Comparison of ENCODE assay signal across 15 cellular contexts in genomic region chr12:6921996-6922935, GRCh38. TPM values are rescaled to one million over a fixed set of nuclear protein-coding genes. Genes with fewer than 3 reads are reported as not detected.
A peak's percentile ranks its signal among the peaks of the same experiment; 100 is the strongest.
DNase-seq lines count a peak whose midpoint lies in the region; ATAC-seq and TF ChIP-seq lines count a peak whose summit lies in the region.
"Had no signal": no experiment of that assay in that cellular context is flagged by ENCODE, and none has a peak within 500 bp of the region (broad histone marks: within the 10 kb centered on the region; RNA-seq: fewer than 3 reads in every experiment).

No MANE protein-coding gene starts in this region.

- no peak overlapping the region for H3K18ac ChIP-seq in neuronal stem cell (ENCODE audit: low read length)

- H2BK15ac ChIP-seq in neuronal stem cell (ENCODE audit: low read length), result no peak overlapping the region

- H4K8ac ChIP-seq in neuronal stem cell (ENCODE audit: low read depth, low read length), result no peak overlapping the region

- no peak overlapping the region for H3K9ac ChIP-seq in neuronal stem cell (ENCODE audit: low read depth, low read length, poor library complexity)

- no peak overlapping the region for H2BK120ac ChIP-seq in neuronal stem cell (ENCODE audit: low read depth, low read length)

- no peak overlapping the region for H3K23ac ChIP-seq in neuronal stem cell (ENCODE audit: low read depth, low read length, poor library complexity)

- TF ChIP-seq CTCF in omental fat pad (IDR thresholded peaks at IDR 0.05), result no peak

- no peaks in the 10 kb centered on the region for H3K27me3 Mint-ChIP-seq in stimulated activated naive CD8-positive, alpha-beta T cell treated with anti-CD3 and anti-CD28 coated beads, Interleukin-15, Interleukin-2, amounts not matched to agents 100 ng/mL and 50 ng/mL, for 24 hours

- H3K9me3 Mint-ChIP-seq in stimulated activated naive CD8-positive, alpha-beta T cell treated with anti-CD3 and anti-CD28 coated beads, Interleukin-15, Interleukin-2, amounts not matched to agents 100 ng/mL and 50 ng/mL, for 24 hours, result no peaks in the 10 kb centered on the region
- H3K9me3 Mint-ChIP-seq: mesothelial cell of epicardium had no signal

- ATAC-seq in stimulated activated naive CD8-positive, alpha-beta T cell treated with anti-CD3 and anti-CD28 coated beads, Interleukin-15, Interleukin-2, amounts not matched to agents 100 U/mL and 50 U/mL, for 24 hours, result no peak
- no peak for ATAC-seq in omental fat pad (ENCODE audit: low FRiP score)
- ATAC-seq: esophagus mucosa, right cardiac atrium had no signal

- H3K27me3 ChIP-seq in neuronal stem cell (ENCODE audit: control insufficient read depth in 3 of 3, insufficient read depth in 3 of 3, low read depth in 1 of 3, low read length in 3 of 3), result no peaks in the 10 kb centered on the region

- no peak overlapping the region for H3K4me3 Mint-ChIP-seq in stimulated activated naive CD8-positive, alpha-beta T cell treated with anti-CD3 and anti-CD28 coated beads, Interleukin-15, Interleukin-2, amounts not matched to agents 100 ng/mL and 50 ng/mL, for 24 hours
- H3K4me3 Mint-ChIP-seq: mesothelial cell of epicardium had no signal

- H3K79me1 ChIP-seq in neuronal stem cell (ENCODE audit: low read depth, low read length), result no peaks in the 10 kb centered on the region

- no peak overlapping the region for H2AK5ac ChIP-seq in neuronal stem cell (ENCODE audit: low read depth, low read length)

- H3K14ac ChIP-seq in neuronal stem cell (ENCODE audit: low read length), result no peak overlapping the region

- peaks cover 29% of the 10 kb centered on the region for H3K36me3 Mint-ChIP-seq in stimulated activated naive CD8-positive, alpha-beta T cell treated with anti-CD3 and anti-CD28 coated beads, Interleukin-15, Interleukin-2, amounts not matched to agents 100 ng/mL and 50 ng/mL, for 24 hours (ENCODE audit: low read depth)

- H2BK12ac ChIP-seq in neuronal stem cell (ENCODE audit: low read length), result no peak overlapping the region

- H3K4me1 ChIP-seq in neuronal stem cell (ENCODE audit: control insufficient read depth in 2 of 2, insufficient read depth in 1 of 2, low read depth in 1 of 2, low read length in 2 of 2), result peaks cover 18 to 38% of the 10 kb centered on the region in 2 donors

- H3K4ac ChIP-seq in neuronal stem cell (ENCODE audit: low read length), result no peak overlapping the region

- no peak overlapping the region for H3K27ac ChIP-seq in neuronal stem cell (replicated peaks; ENCODE audit: low read length)

- no peaks in the 10 kb centered on the region for H3K9me3 ChIP-seq in neuronal stem cell (replicated peaks in 1 of 2; ENCODE audit: control insufficient read depth in 2 of 2, insufficient read depth in 1 of 2, low read depth in 1 of 2, low read length in 2 of 2)

- H3K36me3 ChIP-seq in neuronal stem cell (replicated peaks in 1 of 2; ENCODE audit: control insufficient read depth in 2 of 2, insufficient read depth in 2 of 2, low read length in 2 of 2), result peaks cover 32 to 41% of the 10 kb centered on the region in 2 donors

- H3K4me1 Mint-ChIP-seq in stimulated activated naive CD8-positive, alpha-beta T cell treated with anti-CD3 and anti-CD28 coated beads, Interleukin-15, Interleukin-2, amounts not matched to agents 100 ng/mL and 50 ng/mL, for 24 hours (ENCODE audit: low read depth), result peaks cover 56% of the 10 kb centered on the region

- no peak for DNase-seq in stimulated activated naive CD8-positive, alpha-beta T cell treated with anti-CD3 and anti-CD28 coated beads, Interleukin-15, Interleukin-2, amounts not matched to agents 100 U/mL and 50 U/mL, for 24 hours
- DNase-seq in NAMALWA (ENCODE audit: low spot score) (peak; percentile 58), kidney tubule cell (ENCODE audit: low spot score) (peak; percentile 69), middle frontal gyrus (ENCODE audit: extremely low spot score, low spot score) (no peak), neuronal stem cell (ENCODE audit: low spot score) (no peak), omental fat pad (ENCODE audit: low spot score) (no peak)
- DNase-seq in activated CD4-positive, CD25-positive, alpha-beta regulatory T cell treated with anti-CD3 and anti-CD28 coated beads, Interleukin-2, amount 50 U/mL, for 72 hours, result no peak
- DNase-seq: central memory CD4-positive, alpha-beta T cell; GOT3; NCI-H2107 had no signal

- no peak overlapping the region for H3K4me2 ChIP-seq in neuronal stem cell (ENCODE audit: insufficient read depth, low read length, poor library complexity, severe bottlenecking)

- H3K27ac Mint-ChIP-seq in stimulated activated naive CD8-positive, alpha-beta T cell treated with anti-CD3 and anti-CD28 coated beads, Interleukin-15, Interleukin-2, amounts not matched to agents 100 ng/mL and 50 ng/mL, for 24 hours, result peak overlapping the region; percentile 28
- H3K27ac Mint-ChIP-seq: mesothelial cell of epicardium had no signal

- H3K4me3 ChIP-seq in neuronal stem cell (ENCODE audit: low read length in 2 of 2), result no peak overlapping the region

- no peak overlapping the region for H2BK5ac ChIP-seq in neuronal stem cell (ENCODE audit: low read length)

- no CpG with 5 or more reads among the region's 9 CpGs for WGBS in neuronal stem cell (ENCODE audit: extremely low coverage in 2 of 2, insufficient read length in 2 of 2, insufficient replicate concordance in 1 of 2), 2 donors

- H2AFZ ChIP-seq in neuronal stem cell (ENCODE audit: low read length), result no peak overlapping the region

- no peak overlapping the region for H4K91ac ChIP-seq in neuronal stem cell (ENCODE audit: low read depth, low read length, poor library complexity)

RNA-seq across cellular contexts. Expression of gene ATN1, which starts 5.5 kb away (rescaled TPM):
- 114 TPM for polyA plus RNA-seq in neuronal stem cell (2013, experiment 1 of 2)
- polyA plus RNA-seq in neuronal stem cell (2013, experiment 2 of 2), result 113 TPM
- 10 to 100 TPM; 46.2 to 93.5 (median 59.4) TPM for total RNA-seq in omental fat pad

RNA-seq across cellular contexts. Expression of gene ENO2, which starts 7.9 kb away (rescaled TPM):
- 105 TPM for polyA plus RNA-seq in neuronal stem cell (2013, experiment 1 of 2)
- polyA plus RNA-seq in neuronal stem cell (2013, experiment 2 of 2), result 101 TPM
- total RNA-seq in omental fat pad, result 10 to 100 TPM in 1 of 4 donors, 1 to 10 TPM in 3; 3.5 to 14.3 (median 5.2) TPM

RNA-seq across cellular contexts. Expression of gene LRRC23, which starts 17.6 kb away (rescaled TPM):
- polyA plus RNA-seq in neuronal stem cell (2013, experiment 1 of 2), result 7.7 TPM
- 7.3 TPM for polyA plus RNA-seq in neuronal stem cell (2013, experiment 2 of 2)
- total RNA-seq in omental fat pad, result 10 to 100 TPM in 1 of 4 donors, 1 to 10 TPM in 3; 6.2 to 12.1 (median 7.4) TPM

RNA-seq across cellular contexts. Expression of gene RNU7-1, which starts 21.4 kb away (rescaled TPM):
- not detected for polyA plus RNA-seq in neuronal stem cell (2013, experiment 1 of 2)
- polyA plus RNA-seq in neuronal stem cell (2013, experiment 2 of 2), result not detected
- total RNA-seq in omental fat pad, result not detected
- total RNA-seq: esophagus mucosa, G401, mesothelial cell of epicardium, right cardiac atrium had no signal
- polyA plus RNA-seq: right cardiac atrium had no signal

RNA-seq across cellular contexts. Expression of gene C12orf57, which starts 21.6 kb away (rescaled TPM):
- polyA plus RNA-seq in neuronal stem cell (2013, experiment 1 of 2), result 511 TPM
- 489 TPM for polyA plus RNA-seq in neuronal stem cell (2013, experiment 2 of 2)
- total RNA-seq in omental fat pad, result 100 to 1,000 TPM; 280 to 555 (median 413) TPM

Comparison
In these comparisons a context has a peak if more than half of its experiments do, and no peak if none do; other contexts are left out.
1. DNase-seq: peak in NAMALWA (single experiment) and kidney tubule cell (single experiment); none in stimulated activated naive CD8-positive, alpha-beta T cell treated with anti-CD3 and anti-CD28 coated beads, Interleukin-15, Interleukin-2, amounts not matched to agents 100 U/mL and 50 U/mL, for 24 hours (single experiment), middle frontal gyrus (single experiment), activated CD4-positive, CD25-positive, alpha-beta regulatory T cell treated with anti-CD3 and anti-CD28 coated beads, Interleukin-2, amount 50 U/mL, for 72 hours (single experiment), neuronal stem cell (single experiment) and omental fat pad (single experiment).